1 cellular context compared by ENCODE assay signal in genomic region chr15:37094542-37095196, GRCh38.
A peak's percentile ranks its signal among the peaks of the same experiment; 100 is the strongest.
TF ChIP-seq lines count a peak whose summit lies in the region.

No MANE protein-coding gene starts in this region.

TF ChIP-seq in GM12878, 131 proteins besides CTCF, POLR2A, EP300 and RAD21:
- TF ChIP-seq PRDM15 (CRISPR knock-in tag; IDR thresholded peaks at IDR 0.05) (no peak), JUNB (IDR thresholded peaks at IDR 0.05) (peak; percentile 30; the same call in 1 of the 2 replicates), ZNF384 (IDR thresholded peaks at IDR 0.05; ENCODE audit: borderline replicate concordance, low read depth, low read length) (no peak), MEF2A (IDR thresholded peaks at IDR 0.05; ENCODE audit: insufficient read depth, low read depth, low read length) (no peak), RBBP5 (conservative IDR thresholded peaks at IDR 0.05) (no peak), NRF1 (conservative IDR thresholded peaks at IDR 0.05; ENCODE audit: low read depth, low read length) (no peak), BCL3 (IDR thresholded peaks at IDR 0.05; ENCODE audit: borderline replicate concordance, insufficient read depth, low read depth, low read length, poor library complexity, severe bottlenecking) (peak; percentile 43), SIN3A (IDR thresholded peaks at IDR 0.05; ENCODE audit: low read depth, low read length) (no peak), FOXK2 (IDR thresholded peaks at IDR 0.05) (no peak), MXI1 (IDR thresholded peaks at IDR 0.05; ENCODE audit: low read depth, low read length) (no peak), HCFC1 (IDR thresholded peaks at IDR 0.05; ENCODE audit: low read length) (no peak)
- TF ChIP-seq, protein P1, sequence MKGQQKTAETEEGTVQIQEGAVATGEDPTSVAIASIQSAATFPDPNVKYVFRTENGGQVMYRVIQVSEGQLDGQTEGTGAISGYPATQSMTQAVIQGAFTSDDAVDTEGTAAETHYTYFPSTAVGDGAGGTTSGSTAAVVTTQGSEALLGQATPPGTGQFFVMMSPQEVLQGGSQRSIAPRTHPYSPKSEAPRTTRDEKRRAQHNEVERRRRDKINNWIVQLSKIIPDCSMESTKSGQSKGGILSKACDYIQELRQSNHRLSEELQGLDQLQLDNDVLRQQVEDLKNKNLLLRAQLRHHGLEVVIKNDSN (IDR thresholded peaks at IDR 0.05; ENCODE audit: borderline replicate concordance, extremely low read length, insufficient read depth, low read depth, low read length) = no peak
- TF ChIP-seq, protein P2, sequence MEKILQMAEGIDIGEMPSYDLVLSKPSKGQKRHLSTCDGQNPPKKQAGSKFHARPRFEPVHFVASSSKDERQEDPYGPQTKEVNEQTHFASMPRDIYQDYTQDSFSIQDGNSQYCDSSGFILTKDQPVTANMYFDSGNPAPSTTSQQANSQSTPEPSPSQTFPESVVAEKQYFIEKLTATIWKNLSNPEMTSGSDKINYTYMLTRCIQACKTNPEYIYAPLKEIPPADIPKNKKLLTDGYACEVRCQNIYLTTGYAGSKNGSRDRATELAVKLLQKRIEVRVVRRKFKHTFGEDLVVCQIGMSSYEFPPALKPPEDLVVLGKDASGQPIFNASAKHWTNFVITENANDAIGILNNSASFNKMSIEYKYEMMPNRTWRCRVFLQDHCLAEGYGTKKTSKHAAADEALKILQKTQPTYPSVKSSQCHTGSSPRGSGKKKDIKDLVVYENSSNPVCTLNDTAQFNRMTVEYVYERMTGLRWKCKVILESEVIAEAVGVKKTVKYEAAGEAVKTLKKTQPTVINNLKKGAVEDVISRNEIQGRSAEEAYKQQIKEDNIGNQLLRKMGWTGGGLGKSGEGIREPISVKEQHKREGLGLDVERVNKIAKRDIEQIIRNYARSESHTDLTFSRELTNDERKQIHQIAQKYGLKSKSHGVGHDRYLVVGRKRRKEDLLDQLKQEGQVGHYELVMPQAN (conservative IDR thresholded peaks at IDR 0.05) = no peak
- TF ChIP-seq, protein P3, sequence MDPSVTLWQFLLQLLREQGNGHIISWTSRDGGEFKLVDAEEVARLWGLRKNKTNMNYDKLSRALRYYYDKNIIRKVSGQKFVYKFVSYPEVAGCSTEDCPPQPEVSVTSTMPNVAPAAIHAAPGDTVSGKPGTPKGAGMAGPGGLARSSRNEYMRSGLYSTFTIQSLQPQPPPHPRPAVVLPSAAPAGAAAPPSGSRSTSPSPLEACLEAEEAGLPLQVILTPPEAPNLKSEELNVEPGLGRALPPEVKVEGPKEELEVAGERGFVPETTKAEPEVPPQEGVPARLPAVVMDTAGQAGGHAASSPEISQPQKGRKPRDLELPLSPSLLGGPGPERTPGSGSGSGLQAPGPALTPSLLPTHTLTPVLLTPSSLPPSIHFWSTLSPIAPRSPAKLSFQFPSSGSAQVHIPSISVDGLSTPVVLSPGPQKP (IDR thresholded peaks at IDR 0.05; ENCODE audit: low read depth, low read length) = no peak
